11 cellular contexts compared by ENCODE assay signal in the genomic region with DNA sequence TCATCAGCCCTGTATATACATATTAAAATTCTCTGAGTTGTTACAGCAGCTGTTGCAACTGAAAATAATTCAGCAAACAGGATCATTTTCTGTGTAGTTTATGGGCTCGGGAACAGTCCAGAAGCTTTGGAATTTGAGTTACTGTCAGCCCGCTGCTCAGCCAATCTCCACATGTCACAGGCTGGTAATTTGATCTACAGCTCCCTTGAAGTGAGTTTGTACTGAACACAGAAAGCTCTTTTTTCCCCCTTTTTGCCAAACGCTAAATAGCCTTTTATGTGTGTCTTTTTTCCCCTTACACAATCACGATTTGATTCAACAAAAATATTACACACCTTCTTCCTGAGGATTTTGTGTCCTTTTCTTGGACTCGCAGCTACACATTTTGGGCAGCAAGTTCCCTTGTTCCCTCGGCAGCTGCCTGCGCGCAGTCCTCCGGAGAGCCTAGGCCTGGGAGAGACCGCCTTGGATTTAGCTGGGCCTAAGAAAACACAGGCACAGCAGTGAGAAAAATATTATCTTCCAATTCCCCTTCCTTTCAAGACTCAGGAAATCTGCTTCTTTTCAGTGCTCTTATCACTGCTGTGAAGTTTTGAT.
DNase-seq lines count a peak whose midpoint lies in the region; ATAC-seq and TF ChIP-seq lines count a peak whose summit lies in the region.
"Had no signal": no experiment of that assay in that cellular context is flagged by ENCODE, and none has a peak within 500 bp of the region (broad histone marks: within the 10 kb centered on the region; RNA-seq: fewer than 3 reads in every experiment).

No MANE protein-coding gene starts in this region.

- ATAC-seq in Right ventricle myocardium inferior (peak; percentile 80), HG03045 (IDR thresholded peaks at IDR 0.05; ENCODE audit: unreplicated experiment) (no peak), HG03354 (IDR thresholded peaks at IDR 0.05; ENCODE audit: poor library complexity, severe bottlenecking, unreplicated experiment) (no peak), omental fat pad (ENCODE audit: low FRiP score) (no peak)

- peak overlapping the region; percentile 81 for H3K9ac ChIP-seq in mesenchymal stem cell (ENCODE audit: low read length)
- H3K9ac ChIP-seq: BLaER1 had no signal

- no peak overlapping the region for H3K23ac ChIP-seq in mesenchymal stem cell (ENCODE audit: low read length in 2 of 2)

- H3K27me3 ChIP-seq in mesenchymal stem cell (ENCODE audit: control insufficient read depth in 1 of 2, insufficient read depth in 1 of 2, low read length in 2 of 2) = no peaks in the 10 kb centered on the region
- H3K27me3 ChIP-seq: BLaER1, spleen had no signal

- peaks cover 5% of the 10 kb centered on the region for H3K4me1 ChIP-seq in mesenchymal stem cell (ENCODE audit: control insufficient read depth, insufficient read depth, low read depth, low read length)

- H2BK12ac ChIP-seq in mesenchymal stem cell (ENCODE audit: low read length in 2 of 2) = no peak overlapping the region

- H3K4ac ChIP-seq in mesenchymal stem cell (ENCODE audit: low read depth in 1 of 2, low read length in 2 of 2) = peak overlapping the region in 1 of 2 experiments; percentile 83

- intact Hi-C loops in Right ventricle myocardium inferior (cut with DNase I) (loop anchor here (5.0 kb wide), 3 partner anchors 36 to 416 kb away; no protein-coding TSS in a partner anchor), cardiac septum (cut with DNase I) (loop anchor here (5.0 to 10.0 kb wide), 2 partner anchors 141 to 392 kb away; partner anchors contain the start of gene TRIM13)

- no peaks in the 10 kb centered on the region for H3K36me3 ChIP-seq in mesenchymal stem cell (ENCODE audit: control insufficient read depth in 1 of 2, insufficient read depth in 2 of 2, low read depth in 1 of 2, low read length in 2 of 2)
- H3K36me3 ChIP-seq: BLaER1, spleen had no signal

- no peak overlapping the region for H3K14ac ChIP-seq in mesenchymal stem cell (ENCODE audit: low read length in 2 of 2)

- no peak for TF ChIP-seq CTCF in omental fat pad (IDR thresholded peaks at IDR 0.05)

- no peak overlapping the region for H2BK5ac ChIP-seq in mesenchymal stem cell (ENCODE audit: low read depth, low read length, poor library complexity, severe bottlenecking)

- peaks cover 6% of the 10 kb centered on the region for H3K9me3 ChIP-seq in mesenchymal stem cell (ENCODE audit: control insufficient read depth, low read length)

- H4K91ac ChIP-seq in mesenchymal stem cell (ENCODE audit: low read length) = no peak overlapping the region

- no peak overlapping the region for H2AK5ac ChIP-seq in mesenchymal stem cell (ENCODE audit: low read length, severe bottlenecking)

- H3K79me1 ChIP-seq in mesenchymal stem cell (replicated peaks; ENCODE audit: low read length, poor library complexity, severe bottlenecking) = no peaks in the 10 kb centered on the region

- H2AFZ ChIP-seq in mesenchymal stem cell (ENCODE audit: low read depth, low read length) = no peak overlapping the region

- H3K18ac ChIP-seq in mesenchymal stem cell (ENCODE audit: low read depth in 1 of 2, low read length in 2 of 2) = peak overlapping the region in 1 of 2 experiments; percentile 59

- no peak overlapping the region for H3K27ac ChIP-seq in mesenchymal stem cell (ENCODE audit: low read length, poor library complexity, severe bottlenecking)
- H3K27ac ChIP-seq: BLaER1, spleen had no signal

- 40% methylated on average over 10 of the region's 10 CpGs for WGBS in mesenchymal stem cell

- H3K4me3 ChIP-seq in mesenchymal stem cell (ENCODE audit: insufficient read depth in 1 of 2, low read depth in 1 of 2, low read length in 2 of 2) = peak overlapping the region in 1 of 2 experiments; percentile 59
- H3K4me3 ChIP-seq: BLaER1, spleen had no signal

- H2BK120ac ChIP-seq in mesenchymal stem cell (ENCODE audit: low read depth, low read length) = no peak overlapping the region

- DNase-seq in Right ventricle myocardium inferior (ENCODE audit: missing footprints) (peak; percentile 68), cardiac septum (ENCODE audit: low spot score) (no peak), ecto neural progenitor cell (ENCODE audit: low spot score) (peak; percentile 55), mesenchymal stem cell (peak; percentile 49), omental fat pad (ENCODE audit: low spot score) (no peak)
- DNase-seq in activated CD4-positive, alpha-beta T cell treated with anti-CD3 and anti-CD28 coated beads, Interleukin-2, amount 50 U/mL, for 48 hours = no peak
- DNase-seq: KG1 had no signal

- H3K4me2 ChIP-seq in mesenchymal stem cell (ENCODE audit: low read length, poor library complexity, severe bottlenecking) = no peak overlapping the region
- H3K4me2 ChIP-seq: BLaER1 had no signal

- no peak overlapping the region for H2BK15ac ChIP-seq in mesenchymal stem cell (ENCODE audit: low read depth, poor library complexity, severe bottlenecking)

- peak overlapping the region; percentile 47 for H4K8ac ChIP-seq in mesenchymal stem cell (ENCODE audit: low read length)

Comparison
In these comparisons a context has a peak if more than half of its experiments do, and no peak if none do; other contexts are left out.
1. DNase-seq: peak in Right ventricle myocardium inferior (single experiment), ecto neural progenitor cell (single experiment) and mesenchymal stem cell (single experiment); none in cardiac septum (single experiment), activated CD4-positive, alpha-beta T cell treated with anti-CD3 and anti-CD28 coated beads, Interleukin-2, amount 50 U/mL, for 48 hours (0 of 2) and omental fat pad (single experiment).